Comparison of ENCODE assay signal across 8 cellular contexts in genomic region chr12:67482751-67483661, GRCh38.
DNase-seq lines count a peak whose midpoint lies in the region; ATAC-seq and TF ChIP-seq lines count a peak whose summit lies in the region.

No MANE protein-coding gene starts in this region.

- H3K27me3 Mint-ChIP-seq in CD4-positive, alpha-beta memory T cell, result no peaks in the 10 kb centered on the region
- H3K27me3 Mint-ChIP-seq in nephron (ENCODE audit: low read depth) (no peaks in the 10 kb centered on the region), osteocyte (ENCODE audit: unreplicated experiment) (no peaks in the 10 kb centered on the region)
- H3K27me3 Mint-ChIP-seq in stimulated activated naive CD8-positive, alpha-beta T cell treated with anti-CD3 and anti-CD28 coated beads, Interleukin-15, amount 100 ng/mL, for 72 hours, result no peaks in the 10 kb centered on the region

- H3K4me1 Mint-ChIP-seq in CD4-positive, alpha-beta memory T cell, result peaks cover 38 to 46% (median 42%) of the 10 kb centered on the region in 4 donors
- H3K4me1 Mint-ChIP-seq in nephron, result peaks cover 11% of the 10 kb centered on the region
- H3K4me1 Mint-ChIP-seq in stimulated activated naive CD8-positive, alpha-beta T cell treated with anti-CD3 and anti-CD28 coated beads, Interleukin-15, amount 100 ng/mL, for 72 hours, result peaks cover 36% of the 10 kb centered on the region
- no peaks in the 10 kb centered on the region for H3K4me1 Mint-ChIP-seq in osteocyte (ENCODE audit: unreplicated experiment)

- peaks cover 0 to 11% (median 4%) of the 10 kb centered on the region in 8 donors for H3K9me3 Mint-ChIP-seq in CD4-positive, alpha-beta memory T cell
- H3K9me3 Mint-ChIP-seq in nephron (peaks cover 8% of the 10 kb centered on the region), osteocyte (ENCODE audit: unreplicated experiment) (no peaks in the 10 kb centered on the region)
- H3K9me3 Mint-ChIP-seq in stimulated activated naive CD8-positive, alpha-beta T cell treated with anti-CD3 and anti-CD28 coated beads, Interleukin-15, amount 100 ng/mL, for 72 hours, result peaks cover 9 to 10% of the 10 kb centered on the region in 2 donors

- peaks cover 51% of the 10 kb centered on the region for H3K4me1 ChIP-seq in CD4-positive, alpha-beta memory T cell (ENCODE audit: insufficient read depth, low read length)

- H3K4me3 ChIP-seq in CD4-positive, alpha-beta memory T cell (ENCODE audit: low read length in 2 of 2), result no peak overlapping the region

- H3K27me3 ChIP-seq in CD4-positive, alpha-beta memory T cell (ENCODE audit: insufficient read depth, low read length), result no peaks in the 10 kb centered on the region

- peaks cover 0 to 4% of the 10 kb centered on the region in 2 donors for H3K9me3 ChIP-seq in CD4-positive, alpha-beta memory T cell (ENCODE audit: control insufficient read depth in 1 of 2, low read length in 2 of 2)

- H3K36me3 ChIP-seq in CD4-positive, alpha-beta memory T cell (ENCODE audit: insufficient read depth, low read length), result no peaks in the 10 kb centered on the region

- CTCF ChIA-PET in CD4-positive, alpha-beta memory T cell (lab: Charles Lee; ENCODE audit: partially characterized antibody), result interaction anchor here (0.9 to 1.8 kb wide), 12 partner anchors 20 to 465 kb away, joined by 3 to 11 read pairs (median 4); partner anchors contain the start of gene DYRK2

- DNase-seq in CD4-positive, alpha-beta memory T cell, result peak; percentile 77 to 86 (median 85)
- DNase-seq in Kasumi-1 (lab: John Stamatoyannopoulos, UW) (peak; percentile 97 to 98), caudate nucleus (lab: John Stamatoyannopoulos, UW) (peak in 33 of 61 donors; percentile 4 to 69 (median 24)), osteocyte (ENCODE audit: extremely low spot score, unreplicated experiment) (no peak)
- peak in 3 of 4 experiments; percentile 16 to 69 (median 64) for DNase-seq in activated CD4-positive, CD25-positive, alpha-beta regulatory T cell (lab: John Stamatoyannopoulos, UW)
- DNase-seq in stimulated activated naive CD8-positive, alpha-beta T cell treated with anti-CD3 and anti-CD28 coated beads, Interleukin-15, amount 100 ng/mL, for 72 hours, result peak; percentile 38 to 84

- POLR2A ChIA-PET in CD4-positive, alpha-beta memory T cell (lab: Charles Lee; ENCODE audit: partially characterized antibody), result interaction anchor here (0.7 to 4.4 kb wide), 26 partner anchors 11 to 506 kb away, joined by 3 to 56 read pairs (median 5); partner anchors contain the start of genes CAND1, DYRK2 and IFNG-AS1

- H3K36me3 Mint-ChIP-seq in CD4-positive, alpha-beta memory T cell, result peaks cover 0 to 1% of the 10 kb centered on the region in 2 donors
- H3K36me3 Mint-ChIP-seq in nephron (ENCODE audit: low read depth) (no peaks in the 10 kb centered on the region), osteocyte (ENCODE audit: unreplicated experiment) (no peaks in the 10 kb centered on the region)

- ATAC-seq in GM21390 (IDR thresholded peaks at IDR 0.05; ENCODE audit: unreplicated experiment), result peak; percentile 70
- ATAC-seq in stimulated activated naive CD8-positive, alpha-beta T cell treated with anti-CD3 and anti-CD28 coated beads, Interleukin-15, amount 100 ng/mL, for 72 hours, result peak; percentile 95

- TF ChIP-seq CTCF in nephron (IDR thresholded peaks at IDR 0.05; ENCODE audit: unreplicated experiment in 3 of 3) (no peak), osteocyte (IDR thresholded peaks at IDR 0.05) (no peak)

- peak overlapping the region; percentile 85 to 96 (median 93) for H3K27ac Mint-ChIP-seq in CD4-positive, alpha-beta memory T cell
- H3K27ac Mint-ChIP-seq in nephron (peak overlapping the region in 2 of 3 experiments; percentile 11 to 22), osteocyte (ENCODE audit: unreplicated experiment) (no peak overlapping the region)
- no peak overlapping the region for H3K27ac Mint-ChIP-seq in stimulated activated naive CD8-positive, alpha-beta T cell treated with anti-CD3 and anti-CD28 coated beads, Interleukin-15, amount 100 ng/mL, for 72 hours

- peak overlapping the region; percentile 36 for H3K27ac ChIP-seq in CD4-positive, alpha-beta memory T cell (ENCODE audit: low read depth, low read length)
- H3K27ac ChIP-seq in caudate nucleus (ENCODE audit: low read depth, low read length), result no peak overlapping the region

- H3K4me3 Mint-ChIP-seq in CD4-positive, alpha-beta memory T cell, result peak overlapping the region in 7 of 8 donors; percentile 40 to 83 (median 54)
- H3K4me3 Mint-ChIP-seq in nephron (no peak overlapping the region), osteocyte (ENCODE audit: unreplicated experiment) (no peak overlapping the region)
- peak overlapping the region in 1 of 2 donors; percentile 11 for H3K4me3 Mint-ChIP-seq in stimulated activated naive CD8-positive, alpha-beta T cell treated with anti-CD3 and anti-CD28 coated beads, Interleukin-15, amount 100 ng/mL, for 72 hours

- intact Hi-C loops in CD4-positive, alpha-beta memory T cell (cut with micrococcal nuclease), result loop anchor here (1.0 to 5.0 kb wide), 6 partner anchors 32 to 168 kb away; no protein-coding TSS in a partner anchor

Comparison
In these comparisons a context has a peak if more than half of its experiments do, and no peak if none do; other contexts are left out.
1. H3K27ac Mint-ChIP-seq: peak in CD4-positive, alpha-beta memory T cell (7 of 7) and nephron (2 of 3); none in stimulated activated naive CD8-positive, alpha-beta T cell treated with anti-CD3 and anti-CD28 coated beads, Interleukin-15, amount 100 ng/mL, for 72 hours (0 of 2) and osteocyte (single experiment).
2. H3K4me3 Mint-ChIP-seq: peak in CD4-positive, alpha-beta memory T cell (7 of 8); none in nephron (0 of 3) and osteocyte (single experiment).